Comparison of ENCODE assay signal across 8 cellular contexts in the genomic region with DNA sequence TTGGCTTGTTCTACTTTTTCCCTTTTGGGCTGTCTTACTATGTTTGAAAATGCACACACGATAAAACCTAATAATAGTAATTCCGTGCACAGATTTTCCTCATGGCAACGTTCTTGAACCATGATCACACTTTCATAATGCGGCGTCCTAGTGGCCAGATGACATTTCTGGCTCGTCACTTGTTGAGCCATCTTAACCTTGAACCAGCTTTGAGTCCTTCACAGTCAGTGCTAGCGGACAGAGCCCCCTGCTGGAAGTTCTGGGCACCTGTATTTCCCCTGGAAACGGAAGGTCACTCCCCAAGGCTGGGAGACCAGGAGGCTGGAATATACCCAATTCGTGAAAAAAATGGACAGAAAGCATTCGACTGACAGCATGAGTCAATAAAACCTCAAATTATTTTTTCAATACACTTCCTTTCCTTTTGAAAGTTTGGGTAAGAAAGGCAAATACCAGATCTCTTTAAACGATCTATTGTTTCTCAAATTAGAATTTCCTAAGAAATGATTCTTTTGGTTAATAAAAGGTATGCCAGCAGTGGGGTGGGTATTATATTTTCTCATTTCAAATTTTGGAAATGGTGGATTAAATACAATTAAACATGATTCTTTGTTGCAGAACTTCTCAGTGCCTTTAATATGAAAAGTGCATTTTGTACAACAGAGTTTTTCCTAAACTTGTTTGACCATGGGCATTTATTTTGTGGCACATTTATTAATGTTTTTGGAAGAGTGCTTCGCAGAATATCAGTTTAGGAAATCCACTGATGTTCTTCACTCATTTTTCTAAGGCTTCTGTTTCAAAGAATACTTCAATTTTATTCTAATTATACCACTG.
DNase-seq lines count a peak whose midpoint lies in the region; ATAC-seq and TF ChIP-seq lines count a peak whose summit lies in the region.

No MANE protein-coding gene starts in this region.

- H3K36me3 Mint-ChIP-seq in glutamatergic neuron (ENCODE audit: unreplicated experiment) (no peaks in the 10 kb centered on the region), progenitor cell of endocrine pancreas (ENCODE audit: insufficient read depth) (no peaks in the 10 kb centered on the region)

- no peak overlapping the region for H3K4me3 ChIP-seq in Jurkat, Clone E6-1 (ENCODE audit: low read length)
- no peak overlapping the region for H3K4me3 ChIP-seq in SJCRH30

- H3K27me3 Mint-ChIP-seq in glutamatergic neuron (ENCODE audit: unreplicated experiment) (no peaks in the 10 kb centered on the region), progenitor cell of endocrine pancreas (peaks cover 28% of the 10 kb centered on the region)

- TF ChIP-seq CTCF in glutamatergic neuron (IDR thresholded peaks at IDR 0.05; ENCODE audit: partially characterized antibody, unreplicated experiment) (peak; percentile 91), progenitor cell of endocrine pancreas (IDR thresholded peaks at IDR 0.05; ENCODE audit: unreplicated experiment) (peak; percentile 85)

- H3K9me3 ChIP-seq in SJCRH30 (replicated peaks), result no peaks in the 10 kb centered on the region

- peaks cover 5% of the 10 kb centered on the region for H3K9me3 Mint-ChIP-seq in glutamatergic neuron (ENCODE audit: unreplicated experiment)
- no peaks in the 10 kb centered on the region for H3K9me3 Mint-ChIP-seq in progenitor cell of endocrine pancreas (ENCODE audit: low read depth)

- peak; percentile 89 for DNase-seq in GM03348 (ENCODE audit: low spot score)
- peak; percentile 47 for DNase-seq in Jurkat, Clone E6-1 (ENCODE audit: low read depth, low spot score)
- DNase-seq in SJCRH30, result peak; percentile 89 to 98
- peak; percentile 82 for DNase-seq in activated effector memory CD4-positive, alpha-beta T cell treated with anti-CD3 and anti-CD28 coated beads, Interleukin-2, amount 50 U/mL, for 16 hours
- DNase-seq in glutamatergic neuron, result peak; percentile 84
- DNase-seq in progenitor cell of endocrine pancreas (ENCODE audit: low spot score, unreplicated experiment), result peak; percentile 48
- no peak for DNase-seq in mesenteric fat pad (ENCODE audit: low spot score)

- H3K4me1 ChIP-seq in SJCRH30, result peaks cover 44% of the 10 kb centered on the region

- H3K4me3 Mint-ChIP-seq in glutamatergic neuron (ENCODE audit: unreplicated experiment), result no peak overlapping the region
- no peak overlapping the region for H3K4me3 Mint-ChIP-seq in progenitor cell of endocrine pancreas (ENCODE audit: low read depth)

- H3K27ac Mint-ChIP-seq in glutamatergic neuron (ENCODE audit: unreplicated experiment) (no peak overlapping the region), progenitor cell of endocrine pancreas (no peak overlapping the region)

- no peaks in the 10 kb centered on the region for H3K36me3 ChIP-seq in SJCRH30

- H3K27ac ChIP-seq in SJCRH30, result peak overlapping the region; percentile 45

- H3K4me1 Mint-ChIP-seq in glutamatergic neuron (ENCODE audit: low read depth, unreplicated experiment) (peaks cover 36% of the 10 kb centered on the region), progenitor cell of endocrine pancreas (ENCODE audit: low read depth) (peaks cover 3% of the 10 kb centered on the region)

- peak; percentile 94 for ATAC-seq in GM21737 (IDR thresholded peaks at IDR 0.05; ENCODE audit: unreplicated experiment)

- H3K27me3 ChIP-seq in SJCRH30, result no peaks in the 10 kb centered on the region
